Comparison of ENCODE assay signal across 8 cellular contexts in genomic region chr14:77318756-77319155, GRCh38. TPM values are rescaled to one million over a fixed set of nuclear protein-coding genes. Genes with fewer than 3 reads are reported as not detected.
A peak's percentile ranks its signal among the peaks of the same experiment; 100 is the strongest.
DNase-seq lines count a peak whose midpoint lies in the region; TF ChIP-seq lines count a peak whose summit lies in the region.
"Not testable (repeated sequence)": the region's sequence is repeated elsewhere in the genome, so short reads cannot be mapped to it uniquely, and the experiment has no call there.
"Had no signal": no experiment of that assay in that cellular context is flagged by ENCODE, and none has a peak within 500 bp of the region (broad histone marks: within the 10 kb centered on the region; RNA-seq: fewer than 3 reads in every experiment).

No MANE protein-coding gene starts in this region.

- not testable (repeated sequence) for H3K9me2 ChIP-seq in SK-N-SH

- H3K4me3 ChIP-seq in SK-N-SH (ENCODE audit: low read depth in 2 of 2, low read length in 1 of 2); smooth muscle cell: not testable (repeated sequence)
- peak overlapping the region; percentile 82 for H3K4me3 ChIP-seq in endodermal cell (ENCODE audit: low read length)

- not testable (repeated sequence) for H3K27ac Mint-ChIP-seq in MCF 10A (ENCODE audit: low read depth, unreplicated experiment); endodermal cell
- H3K27ac Mint-ChIP-seq in mesothelial cell of epicardium: peak overlapping the region; percentile 95

- H3K4me1 ChIP-seq in SK-N-SH (ENCODE audit: control insufficient read depth in 1 of 2, insufficient read depth in 2 of 2, low read depth in 1 of 2, low read length in 1 of 2) (peaks cover 5 to 29% of the 10 kb centered on the region in 2 experiments; a peak in 3 of 4 replicates), endodermal cell (ENCODE audit: control insufficient read depth, insufficient read depth, low read length) (peaks cover 23% of the 10 kb centered on the region), smooth muscle cell (ENCODE audit: low read depth) (peaks cover 19% of the 10 kb centered on the region)

- CTCF ChIA-PET in SK-N-SH (lab: Yijun Ruan, JAX): interaction anchor here (0.8 to 3.8 kb wide), 4 partner anchors 17 to 179 kb away, joined by 3 to 20 read pairs (median 4); no protein-coding TSS in a partner anchor
- CTCF ChIA-PET in MCF 10A (lab: Yijun Ruan, JAX): interaction anchor here (0.6 to 3.1 kb wide), 5 partner anchors 15 to 286 kb away, joined by 3 to 10 read pairs (median 6); no protein-coding TSS in a partner anchor

- H3K9me3 ChIP-seq in SK-N-SH; endodermal cell (ENCODE audit: control insufficient read depth, low read length); smooth muscle cell (replicated peaks; ENCODE audit: low read depth): not testable (repeated sequence)

- intact Hi-C loops in MCF 10A (cut with micrococcal nuclease): loop anchor here (5.0 kb wide), 1 partner anchor 234 kb away; no protein-coding TSS in a partner anchor

- H3K4me1 Mint-ChIP-seq in MCF 10A (ENCODE audit: insufficient read depth, unreplicated experiment): peaks cover 39% of the 10 kb centered on the region
- peaks cover 53% of the 10 kb centered on the region for H3K4me1 Mint-ChIP-seq in endodermal cell
- peaks cover 43% of the 10 kb centered on the region for H3K4me1 Mint-ChIP-seq in mesothelial cell of epicardium

- H3K4me2 ChIP-seq in SK-N-SH (peak overlapping the region; percentile 98; the same call in 1 of the 2 replicates), smooth muscle cell (peak overlapping the region; percentile 98)

- H3K9me3 Mint-ChIP-seq in MCF 10A (ENCODE audit: unreplicated experiment); endodermal cell; mesothelial cell of epicardium: not testable (repeated sequence)

- not testable (repeated sequence) for H3K27ac ChIP-seq in SK-N-SH (ENCODE audit: low read depth in 2 of 2, low read length in 1 of 2); endodermal cell (ENCODE audit: low read depth, low read length); smooth muscle cell (ENCODE audit: low read depth)

- H3K4me3 Mint-ChIP-seq in MCF 10A (ENCODE audit: unreplicated experiment): peak overlapping the region; percentile 83
- H3K4me3 Mint-ChIP-seq in endodermal cell, mesothelial cell of epicardium: not testable (repeated sequence)

- not testable (repeated sequence) for H4K20me1 ChIP-seq in SK-N-SH (ENCODE audit: insufficient read depth); smooth muscle cell (ENCODE audit: low read depth)

- H3K27me3 Mint-ChIP-seq in MCF 10A (ENCODE audit: insufficient read depth, unreplicated experiment); endodermal cell (ENCODE audit: insufficient read depth); mesothelial cell of epicardium (ENCODE audit: low read depth): not testable (repeated sequence)

- DNase-seq in SK-N-SH; MCF 10A (ENCODE audit: unreplicated experiment); endodermal cell; mesothelial cell of epicardium (ENCODE audit: low spot score in 2 of 2, unreplicated experiment in 2 of 2); smooth muscle cell (lab: John Stamatoyannopoulos, UW; ENCODE audit: unreplicated experiment): not testable (repeated sequence)

- peaks cover 37% of the 10 kb centered on the region for H3K79me2 ChIP-seq in SK-N-SH (ENCODE audit: insufficient read depth)
- H3K79me2 ChIP-seq in smooth muscle cell (ENCODE audit: low read depth): peaks cover 27% of the 10 kb centered on the region

- POLR2A ChIA-PET in SK-N-SH (lab: Yijun Ruan, JAX): not testable (repeated sequence)
- POLR2A ChIA-PET in MCF 10A (lab: Yijun Ruan, JAX): interaction anchor here (0.6 to 4.4 kb wide), 3 partner anchors 15 to 195 kb away, joined by 3 to 39 read pairs (median 3); no protein-coding TSS in a partner anchor

- H3K9ac ChIP-seq in SK-N-SH; endodermal cell (ENCODE audit: extremely low read depth, low read length, poor library complexity, severe bottlenecking); smooth muscle cell (ENCODE audit: low read depth): not testable (repeated sequence)

- TF ChIP-seq CTCF in SK-N-SH (IDR thresholded peaks at IDR 0.05); MCF 10A (IDR thresholded peaks at IDR 0.05; ENCODE audit: unreplicated experiment); endodermal cell (conservative IDR thresholded peaks at IDR 0.05); mesothelial cell of epicardium (IDR thresholded peaks at IDR 0.05; ENCODE audit: unreplicated experiment); smooth muscle cell (IDR thresholded peaks at IDR 0.05; ENCODE audit: borderline replicate concordance, insufficient read depth, poor library complexity, severe bottlenecking): not testable (repeated sequence)

- H3K36me3 Mint-ChIP-seq in MCF 10A (ENCODE audit: insufficient read depth, unreplicated experiment); endodermal cell (ENCODE audit: low read depth); mesothelial cell of epicardium: not testable (repeated sequence)

- not testable (repeated sequence) for TF ChIP-seq RAD21 in SK-N-SH (IDR thresholded peaks at IDR 0.05; ENCODE audit: low read length)

- 95% methylated on average over 11 of the region's 11 CpGs for WGBS in SK-N-SH (ENCODE audit: low lambda C conversion rate)
- WGBS in endodermal cell (ENCODE audit: insufficient coverage in 1 of 2, insufficient read length in 1 of 2), 2 experiments: 82 to 97% methylated on average over 7 to 11 of the region's 11 CpGs
- 92% methylated on average over 11 of the region's 11 CpGs for WGBS in smooth muscle cell (ENCODE audit: low lambda C conversion rate)

- H3K36me3 ChIP-seq in SK-N-SH (replicated peaks in 1 of 2; ENCODE audit: control insufficient read depth in 1 of 2, insufficient read depth in 2 of 2, low read length in 1 of 2); endodermal cell (ENCODE audit: control insufficient read depth, insufficient read depth, low read length); smooth muscle cell (ENCODE audit: low read depth): not testable (repeated sequence)

- H3F3A ChIP-seq in SK-N-SH (replicated peaks; ENCODE audit: insufficient read depth); smooth muscle cell (ENCODE audit: low read depth): not testable (repeated sequence)

- not testable (repeated sequence) for TF ChIP-seq EP300 in SK-N-SH (IDR thresholded peaks at IDR 0.05; ENCODE audit: borderline replicate concordance in 1 of 2, low read depth in 1 of 2, low read length in 1 of 2)

- H2AFZ ChIP-seq in SK-N-SH (ENCODE audit: low read depth); smooth muscle cell (ENCODE audit: low read depth): not testable (repeated sequence)

- not testable (repeated sequence) for H3K27me3 ChIP-seq in SK-N-SH (ENCODE audit: insufficient read depth); endodermal cell (ENCODE audit: control insufficient read depth, insufficient read depth, low read length, poor library complexity, severe bottlenecking); smooth muscle cell (ENCODE audit: low read depth)

- BruUV-seq in MCF 10A (replicated peaks; lab: Mats Ljungman, UMichigan): not testable (repeated sequence)

RNA-seq across cellular contexts. Expression of gene POMT2, which starts 1.9 kb away (rescaled TPM):
- polyA plus RNA-seq in SK-N-SH (2012; rRNA removed): 19.9 and 22.8 TPM in 2 replicates
- polyA plus RNA-seq in SK-N-SH (2012; cell fraction: cytosol; rRNA removed): 10.6 and 11.6 TPM in 2 replicates
- polyA plus RNA-seq in SK-N-SH (2012; cell fraction: nucleus; rRNA removed): 74.6 and 108 TPM in 2 replicates
- 32.1 and 33.0 TPM in 2 replicates for total RNA-seq in MCF 10A (2022)
- 10 to 100 TPM; 58.5 to 70.6 TPM for total RNA-seq in endodermal cell
- 32.3 TPM for polyA plus RNA-seq in endodermal cell (2013, experiment 1 of 2)
- polyA plus RNA-seq in endodermal cell (2013, experiment 2 of 2): 29.6 TPM
- total RNA-seq in mesothelial cell of epicardium: 40.5 to 46.1 TPM (median 45.3 TPM) in 3 replicates
- 15.9 and 22.5 TPM in 2 replicates for total RNA-seq in smooth muscle cell
- 39.8 and 52.8 TPM in 2 replicates for polyA plus RNA-seq in smooth muscle cell

RNA-seq across cellular contexts. Expression of gene GSTZ1, which starts 2.1 kb away (rescaled TPM):
- polyA plus RNA-seq in SK-N-SH (2012; rRNA removed): 43.1 and 53.7 TPM in 2 replicates
- polyA plus RNA-seq in SK-N-SH (2012; cell fraction: cytosol; rRNA removed): 31.1 and 38.5 TPM in 2 replicates
- 70.6 and 83.8 TPM in 2 replicates for polyA plus RNA-seq in SK-N-SH (2012; cell fraction: nucleus; rRNA removed)
- total RNA-seq in MCF 10A (2022): 36.8 and 40.1 TPM in 2 replicates
- total RNA-seq in endodermal cell: 10 to 100 TPM; 38.3 to 40.4 TPM
- polyA plus RNA-seq in endodermal cell (2013, experiment 1 of 2): 35.9 TPM
- 37.6 TPM for polyA plus RNA-seq in endodermal cell (2013, experiment 2 of 2)
- 20.7 to 24.0 TPM (median 23.5 TPM) in 3 replicates for total RNA-seq in mesothelial cell of epicardium
- total RNA-seq in smooth muscle cell: 15.1 and 29.1 TPM in 2 replicates
- 17.0 and 26.9 TPM in 2 replicates for polyA plus RNA-seq in smooth muscle cell

RNA-seq across cellular contexts. Expression of gene NGB, which starts 47.8 kb away (rescaled TPM):
- polyA plus RNA-seq in SK-N-SH (2012; rRNA removed) (not detected in 2 replicates), smooth muscle cell (not detected in 2 replicates)
- polyA plus RNA-seq in SK-N-SH (2012; cell fraction: cytosol; rRNA removed): 0.01 TPM in 1 of 2 replicates, not detected in the other
- polyA plus RNA-seq in SK-N-SH (2012; cell fraction: nucleus; rRNA removed): not detected in 2 replicates
- total RNA-seq in MCF 10A (2022) (not detected in 2 replicates), endodermal cell (not detected), mesothelial cell of epicardium (not detected in 3 replicates), smooth muscle cell (not detected in 2 replicates)
- polyA plus RNA-seq in endodermal cell (2013, experiment 1 of 2): not detected
- polyA plus RNA-seq in endodermal cell (2013, experiment 2 of 2): 0.12 TPM
- total RNA-seq: CD4-positive, CD25-positive, alpha-beta regulatory T cell; IMR-90; M059J had no signal
- polyA plus RNA-seq: CD4-positive, CD25-positive, alpha-beta regulatory T cell; IMR-90 had no signal

RNA-seq across cellular contexts. Expression of gene TMED8, which starts 58.1 kb away (rescaled TPM):
- 2.3 and 3.2 TPM in 2 replicates for polyA plus RNA-seq in SK-N-SH (2012; rRNA removed)
- 3.1 TPM in 2 replicates for polyA plus RNA-seq in SK-N-SH (2012; cell fraction: cytosol; rRNA removed)
- 2.6 and 4.0 TPM in 2 replicates for polyA plus RNA-seq in SK-N-SH (2012; cell fraction: nucleus; rRNA removed)
- 9.3 and 12.9 TPM in 2 replicates for total RNA-seq in MCF 10A (2022)
- total RNA-seq in endodermal cell: 10 to 100 TPM; 20.5 to 27.6 TPM
- 12.8 TPM for polyA plus RNA-seq in endodermal cell (2013, experiment 1 of 2)
- polyA plus RNA-seq in endodermal cell (2013, experiment 2 of 2): 13.5 TPM
- total RNA-seq in mesothelial cell of epicardium: 14.1 to 14.4 TPM (median 14.4 TPM) in 3 replicates
- total RNA-seq in smooth muscle cell: 12.2 and 16.0 TPM in 2 replicates
- polyA plus RNA-seq in smooth muscle cell: 3.9 and 4.5 TPM in 2 replicates

RNA-seq across cellular contexts. Expression of gene SAMD15, which starts 58.4 kb away (rescaled TPM):
- polyA plus RNA-seq in SK-N-SH (2012; rRNA removed): 1.7 and 3.0 TPM in 2 replicates
- 2.4 and 3.1 TPM in 2 replicates for polyA plus RNA-seq in SK-N-SH (2012; cell fraction: cytosol; rRNA removed)
- polyA plus RNA-seq in SK-N-SH (2012; cell fraction: nucleus; rRNA removed): 1.9 and 2.1 TPM in 2 replicates
- total RNA-seq in MCF 10A (2022): 0.81 and 0.86 TPM in 2 replicates
- total RNA-seq in endodermal cell: 1 to 10 TPM; 4.3 to 5.5 TPM
- 1.5 TPM for polyA plus RNA-seq in endodermal cell (2013, experiment 1 of 2)
- 2.6 TPM for polyA plus RNA-seq in endodermal cell (2013, experiment 2 of 2)
- 2.0 to 3.4 TPM (median 2.1 TPM) in 3 replicates for total RNA-seq in mesothelial cell of epicardium
- 1.1 TPM in 2 replicates for total RNA-seq in smooth muscle cell
- 0.49 TPM in 1 of 2 replicates, not detected in the other for polyA plus RNA-seq in smooth muscle cell
- polyA plus RNA-seq: CD4-positive, CD25-positive, alpha-beta regulatory T cell had no signal
